ENCODE assay signal across 1 cellular context in the genomic region with DNA sequence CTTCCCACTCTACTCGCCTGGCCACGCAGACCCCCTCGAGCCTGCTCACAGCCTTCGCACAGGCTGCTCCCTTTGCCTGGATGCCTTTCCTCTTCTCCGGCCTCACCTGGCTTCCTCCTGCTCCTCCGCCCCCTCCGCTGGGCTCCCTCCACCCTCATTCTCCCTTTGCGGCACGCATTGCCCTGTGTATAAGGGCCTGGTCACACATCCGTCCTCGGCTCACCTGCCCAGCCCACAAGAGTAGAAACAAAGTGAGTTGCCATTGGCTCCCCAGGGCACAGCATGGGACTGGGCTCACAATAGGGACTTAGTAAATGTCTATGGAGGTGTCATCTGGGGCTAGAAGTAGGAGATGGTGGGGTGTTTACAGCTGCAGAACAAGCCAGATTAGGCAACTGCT.
TF ChIP-seq lines count a peak whose summit lies in the region.

No MANE protein-coding gene starts in this region.

TF ChIP-seq in H1, 55 proteins besides CTCF, POLR2A, EP300 and RAD21:
- TF ChIP-seq CTBP2 (IDR thresholded peaks at IDR 0.05; ENCODE audit: borderline replicate concordance, insufficient read depth, insufficient read length, low read length) = no peak
- TF ChIP-seq, protein P1, sequence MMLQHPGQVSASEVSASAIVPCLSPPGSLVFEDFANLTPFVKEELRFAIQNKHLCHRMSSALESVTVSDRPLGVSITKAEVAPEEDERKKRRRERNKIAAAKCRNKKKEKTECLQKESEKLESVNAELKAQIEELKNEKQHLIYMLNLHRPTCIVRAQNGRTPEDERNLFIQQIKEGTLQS (IDR thresholded peaks at IDR 0.05; ENCODE audit: insufficient read depth, low read depth, low read length) = no peak
- TF ChIP-seq SAP30 (IDR thresholded peaks at IDR 0.05; ENCODE audit: insufficient read depth, insufficient replicate concordance, low read length) = no peak
- no peak for TF ChIP-seq YY1 (IDR thresholded peaks at IDR 0.05; ENCODE audit: low read depth, low read length)
- TF ChIP-seq, protein P2, sequence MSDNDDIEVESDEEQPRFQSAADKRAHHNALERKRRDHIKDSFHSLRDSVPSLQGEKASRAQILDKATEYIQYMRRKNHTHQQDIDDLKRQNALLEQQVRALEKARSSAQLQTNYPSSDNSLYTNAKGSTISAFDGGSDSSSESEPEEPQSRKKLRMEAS (IDR thresholded peaks at IDR 0.05) = 0 out of 2 replicates have a peak, but pooled peaks have one; percentile 34
